Comparison of ENCODE assay signal across 15 cellular contexts in genomic region chr11:105022998-105023397, GRCh38. TPM values are rescaled to one million over a fixed set of nuclear protein-coding genes. Genes with fewer than 3 reads are reported as not detected.
DNase-seq lines count a peak whose midpoint lies in the region; ATAC-seq and TF ChIP-seq lines count a peak whose summit lies in the region.
"Had no signal": no experiment of that assay in that cellular context is flagged by ENCODE, and none has a peak within 500 bp of the region (broad histone marks: within the 10 kb centered on the region; RNA-seq: fewer than 3 reads in every experiment).

Gene CASP5, minus strand, starts transcription at chr11:105023168. Its CDS starts 32 bp downstream, at chr11:105023136.

- H3K4me3 Mint-ChIP-seq in activated T-cell treated with anti-CD3 and anti-CD28 coated beads, Interleukin-2, amount 50 U/mL, for 72 hours: no peak within 1 kb of the TSS

- H3K9me3 ChIP-seq in lower lobe of right lung: no peaks in the 10 kb centered on the region
- H3K9me3 ChIP-seq: psoas muscle, vagina had no signal

- peak within 1 kb of the TSS; percentile 3 for H3K4me3 ChIP-seq in lower lobe of right lung
- H3K4me3 ChIP-seq: psoas muscle, vagina had no signal

- H3K27ac ChIP-seq in lower lobe of right lung: peak within 1 kb of the TSS; percentile 31
- H3K27ac ChIP-seq: psoas muscle, vagina, WERI-Rb-1 had no signal

- no peaks in the 10 kb centered on the region for H3K27me3 ChIP-seq in lower lobe of right lung (ENCODE audit: low read depth)
- H3K27me3 ChIP-seq: vagina had no signal

- H3K4me1 Mint-ChIP-seq in activated T-cell treated with anti-CD3 and anti-CD28 coated beads, Interleukin-2, amount 50 U/mL, for 72 hours (ENCODE audit: low read depth): peaks cover 6% of the 10 kb centered on the region

- H3K4me1 ChIP-seq in lower lobe of right lung: no peaks in the 10 kb centered on the region
- H3K4me1 ChIP-seq: psoas muscle, vagina had no signal

- peaks cover 0 to 2% of the 10 kb centered on the region in 2 donors for H3K36me3 Mint-ChIP-seq in activated T-cell treated with anti-CD3 and anti-CD28 coated beads, Interleukin-2, amount 50 U/mL, for 72 hours (ENCODE audit: insufficient read depth in 2 of 2)

- H3K27ac Mint-ChIP-seq in activated T-cell treated with anti-CD3 and anti-CD28 coated beads, Interleukin-2, amount 50 U/mL, for 72 hours: no peak within 1 kb of the TSS

- H3K27me3 Mint-ChIP-seq in activated T-cell treated with anti-CD3 and anti-CD28 coated beads, Interleukin-2, amount 50 U/mL, for 72 hours (ENCODE audit: low read depth): no peaks in the 10 kb centered on the region

- no peak for TF ChIP-seq CTCF in lower lobe of right lung (IDR thresholded peaks at IDR 0.05)

- H3K9me3 Mint-ChIP-seq in activated T-cell treated with anti-CD3 and anti-CD28 coated beads, Interleukin-2, amount 50 U/mL, for 72 hours: peaks cover 0 to 1% of the 10 kb centered on the region in 2 donors

- intact Hi-C loops in lower lobe of right lung (cut with DNase I): no loop called here

- DNase-seq in AML-193 (lab: John Stamatoyannopoulos, UW) (peak; percentile 9 to 38), SKM-1 treated with dmso at 0.1 percent for 144 hours (lab: John Stamatoyannopoulos, UW; ENCODE audit: unreplicated experiment) (peak; percentile 53), lower lobe of right lung (no peak), A172 (ENCODE audit: low spot score) (no peak)
- no peak for DNase-seq in activated CD4-positive, alpha-beta T cell treated with anti-CD3 and anti-CD28 coated beads for 1 hour
- no peak for DNase-seq in activated T-cell treated with anti-CD3 and anti-CD28 coated beads, Interleukin-2, amount 50 U/mL, for 72 hours
- DNase-seq: activated T-cell treated with anti-CD3 and anti-CD28 coated beads for 4 hours, C1 segment of cervical spinal cord, NCI-H1694 treated with DMSO at 0.1 percent for 48 hours, psoas muscle, SHP77 treated with DMSO at 0.1 percent for 48 hours, WERI-Rb-1 had no signal

- H3K36me3 ChIP-seq in lower lobe of right lung: peaks cover 27% of the 10 kb centered on the region
- H3K36me3 ChIP-seq: vagina, WERI-Rb-1 had no signal

- peak; percentile 38 for ATAC-seq in GM18867 (IDR thresholded peaks at IDR 0.05; ENCODE audit: unreplicated experiment)
- peak; percentile 58 to 68 for ATAC-seq in lower lobe of right lung
- ATAC-seq in activated T-cell treated with anti-CD3 and anti-CD28 coated beads, Interleukin-2, amount 50 U/mL, for 72 hours (replicated peaks in 1 of 2): no peak
- ATAC-seq in HG03025 (IDR thresholded peaks at IDR 0.05; ENCODE audit: low FRiP score, unreplicated experiment): no peak
- ATAC-seq: psoas muscle had no signal

RNA-seq across cellular contexts. Expression of gene CASP5, which starts in this region (rescaled TPM):
- total RNA-seq in lower lobe of right lung: 5.8 TPM
- total RNA-seq in activated T-cell treated with anti-CD3 and anti-CD28 coated beads, Interleukin-2, amount 50 U/mL, for 72 hours: not detected
- not detected in 2 replicates for total RNA-seq in A172 (2014; rRNA removed; shearing (Covaris generic))
- total RNA-seq: psoas muscle, vagina had no signal

Comparison
In these comparisons a context has a peak if more than half of its experiments do, and no peak if none do; other contexts are left out.
1. DNase-seq: peak in AML-193 (2 of 2) and SKM-1 treated with dmso at 0.1 percent for 144 hours (single experiment); none in lower lobe of right lung (single experiment), activated CD4-positive, alpha-beta T cell treated with anti-CD3 and anti-CD28 coated beads for 1 hour (single experiment), activated T-cell treated with anti-CD3 and anti-CD28 coated beads, Interleukin-2, amount 50 U/mL, for 72 hours (0 of 2) and A172 (single experiment).
2. ATAC-seq: peak in GM18867 (single experiment) and lower lobe of right lung (2 of 2); none in activated T-cell treated with anti-CD3 and anti-CD28 coated beads, Interleukin-2, amount 50 U/mL, for 72 hours (0 of 2) and HG03025 (single experiment).